1 cellular context compared by ENCODE assay signal in the genomic region with DNA sequence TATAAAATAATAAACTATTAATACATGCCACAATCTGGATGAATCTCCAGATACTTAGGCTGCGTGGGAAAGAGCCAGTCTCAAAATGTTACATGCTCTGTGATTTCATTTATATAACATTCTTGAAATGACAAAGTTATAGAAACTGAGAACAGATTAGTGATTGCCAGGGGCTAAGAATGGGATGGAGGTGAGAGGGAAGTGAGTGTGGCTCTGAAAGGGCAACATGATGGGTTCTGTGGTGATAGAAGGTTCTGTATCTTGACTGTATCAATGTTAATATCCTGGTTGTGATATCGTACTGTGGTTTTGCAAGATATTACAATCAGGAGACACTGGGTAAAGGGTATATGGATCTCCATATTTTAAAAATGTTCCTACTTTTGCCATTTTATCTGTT.
TF ChIP-seq lines count a peak whose summit lies in the region.

No MANE protein-coding gene starts in this region.

TF ChIP-seq in GM12878, 131 proteins besides CTCF, POLR2A, EP300 and RAD21:
- TF ChIP-seq IKZF2 (IDR thresholded peaks at IDR 0.05) (0 out of 4 replicates have a peak, but pooled peaks of 1 of the 2 experiments have one; percentile 25), NR2F1 (conservative IDR thresholded peaks at IDR 0.05) (0 out of 2 replicates have a peak, but pooled peaks have one; percentile 24)
- TF ChIP-seq, protein P1, sequence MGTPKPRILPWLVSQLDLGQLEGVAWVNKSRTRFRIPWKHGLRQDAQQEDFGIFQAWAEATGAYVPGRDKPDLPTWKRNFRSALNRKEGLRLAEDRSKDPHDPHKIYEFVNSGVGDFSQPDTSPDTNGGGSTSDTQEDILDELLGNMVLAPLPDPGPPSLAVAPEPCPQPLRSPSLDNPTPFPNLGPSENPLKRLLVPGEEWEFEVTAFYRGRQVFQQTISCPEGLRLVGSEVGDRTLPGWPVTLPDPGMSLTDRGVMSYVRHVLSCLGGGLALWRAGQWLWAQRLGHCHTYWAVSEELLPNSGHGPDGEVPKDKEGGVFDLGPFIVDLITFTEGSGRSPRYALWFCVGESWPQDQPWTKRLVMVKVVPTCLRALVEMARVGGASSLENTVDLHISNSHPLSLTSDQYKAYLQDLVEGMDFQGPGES (IDR thresholded peaks at IDR 0.05): no peak
